ENCODE assay signal across 7 cellular contexts in the genomic region with DNA sequence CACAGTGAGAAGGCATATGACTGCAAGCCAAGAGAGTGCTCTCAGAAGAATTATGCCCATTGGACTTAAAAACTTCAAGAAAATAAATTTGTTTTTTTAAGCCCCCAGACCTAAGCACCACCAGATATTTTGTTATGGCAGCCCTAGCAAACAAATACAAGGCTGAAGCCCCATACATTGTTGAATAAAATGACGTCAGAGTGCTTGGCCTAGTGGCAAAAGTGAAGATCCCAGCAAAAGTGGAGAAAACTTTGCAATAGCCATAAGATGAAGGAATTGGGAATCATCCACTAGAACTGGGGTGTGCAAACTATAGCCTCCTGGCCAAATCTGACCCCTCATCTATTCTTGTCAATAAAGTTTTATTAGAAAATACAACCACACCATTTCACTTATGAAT.
"Had no signal": no experiment of that assay in that cellular context is flagged by ENCODE, and none has a peak within 500 bp of the region (broad histone marks: within the 10 kb centered on the region; RNA-seq: fewer than 3 reads in every experiment).

No MANE protein-coding gene starts in this region.

- FAIRE-seq: G401.6, GM12891, GM12892, GM18507, GM19239 had no signal

- DNase-seq: GDM1, GF-D8 had no signal
